ENCODE assay signal across 15 cellular contexts in the genomic region with DNA sequence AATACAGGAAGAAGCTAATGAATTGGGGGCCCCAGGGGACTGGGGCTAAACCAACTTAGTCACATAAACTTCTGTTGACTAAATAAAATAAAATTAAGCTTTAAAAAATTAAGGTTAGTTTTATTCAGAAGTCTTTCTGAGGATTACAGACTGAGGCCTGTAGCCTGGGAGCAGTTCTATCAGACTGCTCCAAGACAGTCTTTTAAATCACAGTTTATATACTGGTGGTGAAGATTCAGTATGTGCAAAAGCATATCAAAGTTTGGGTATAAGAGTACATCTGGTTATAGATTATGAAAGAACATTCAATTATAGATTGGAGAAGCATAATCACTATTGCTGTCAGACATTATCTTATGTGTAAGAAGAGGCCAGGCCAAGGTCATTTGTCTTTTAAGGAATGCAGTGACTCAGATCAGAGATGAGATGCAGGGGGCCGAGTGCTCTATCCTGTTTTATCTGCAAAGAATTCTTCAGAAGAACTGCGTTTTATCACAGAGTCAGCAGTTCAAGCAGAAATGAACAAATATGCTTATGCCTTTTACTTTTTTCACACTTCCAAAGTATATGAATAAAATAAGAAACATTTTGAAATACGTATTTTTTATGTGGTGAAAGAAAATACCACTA.
"Had no signal": no experiment of that assay in that cellular context is flagged by ENCODE, and none has a peak within 500 bp of the region (broad histone marks: within the 10 kb centered on the region; RNA-seq: fewer than 3 reads in every experiment).

No MANE protein-coding gene starts in this region.

- H3K36me3 ChIP-seq: neutrophil, tibial artery had no signal

- H3K4me1 Mint-ChIP-seq: activated CD4-positive, alpha-beta memory T cell treated with anti-CD3 and anti-CD28 coated beads, Interleukin-2, amount 10 ng/mL, durations not matched to agents 7 days and 5 days; naive B cell; stimulated activated naive B cell treated with anti-CD40 and anti-IgM and Interleukin-4, amounts not matched to agents 10 μg/mL and 1 μg/mL and 100 μg/mL, for 72 hours had no signal

- H3K27ac ChIP-seq: epithelial cell of prostate, neutrophil, tibial artery had no signal

- H3K27ac Mint-ChIP-seq: activated CD4-positive, alpha-beta memory T cell treated with anti-CD3 and anti-CD28 coated beads, Interleukin-2, amount 10 ng/mL, durations not matched to agents 7 days and 5 days; activated T-cell treated with anti-CD3 and anti-CD28 coated beads, Interleukin-2, amount 50 U/mL, for 24 hours; naive B cell; stimulated activated naive B cell treated with anti-CD40 and anti-IgM and Interleukin-4, amounts not matched to agents 10 μg/mL and 1 μg/mL and 100 μg/mL, for 72 hours had no signal

- H3K9me3 ChIP-seq: neutrophil had no signal

- H3K4me3 ChIP-seq: tibial artery had no signal

- H3K27me3 ChIP-seq: neutrophil, tibial artery had no signal

- ATAC-seq: stimulated activated naive B cell treated with anti-CD40 and anti-IgM and Interleukin-4, amounts not matched to agents 10 μg/mL and 1 μg/mL and 100 μg/mL, for 72 hours had no signal

- H3K4me1 ChIP-seq: tibial artery had no signal

- H3K27me3 Mint-ChIP-seq: activated CD4-positive, alpha-beta memory T cell treated with anti-CD3 and anti-CD28 coated beads, Interleukin-2, amount 10 ng/mL, durations not matched to agents 7 days and 5 days; activated T-cell treated with anti-CD3 and anti-CD28 coated beads, Interleukin-2, amount 50 U/mL, for 24 hours; naive B cell; stimulated activated naive B cell treated with anti-CD40 and anti-IgM and Interleukin-4, amounts not matched to agents 10 μg/mL and 1 μg/mL and 100 μg/mL, for 72 hours had no signal

- H3K9me3 Mint-ChIP-seq: activated CD4-positive, alpha-beta memory T cell treated with anti-CD3 and anti-CD28 coated beads, Interleukin-2, amount 10 ng/mL, durations not matched to agents 7 days and 5 days had no signal

- H3K4me3 Mint-ChIP-seq: activated CD4-positive, alpha-beta memory T cell treated with anti-CD3 and anti-CD28 coated beads, Interleukin-2, amount 10 ng/mL, durations not matched to agents 7 days and 5 days; activated T-cell treated with anti-CD3 and anti-CD28 coated beads, Interleukin-2, amount 50 U/mL, for 24 hours; naive B cell; stimulated activated naive B cell treated with anti-CD40 and anti-IgM and Interleukin-4, amounts not matched to agents 10 μg/mL and 1 μg/mL and 100 μg/mL, for 72 hours had no signal

- H3K36me3 Mint-ChIP-seq: naive B cell; stimulated activated naive B cell treated with anti-CD40 and anti-IgM and Interleukin-4, amounts not matched to agents 10 μg/mL and 1 μg/mL and 100 μg/mL, for 72 hours had no signal

- DNase-seq: activated CD4-positive, alpha-beta memory T cell treated with anti-CD3 and anti-CD28 coated beads, Interleukin-2, amount 10 ng/mL, durations not matched to agents 7 days and 5 days; activated CD4-positive, alpha-beta T cell treated with anti-CD3 and anti-CD28 coated beads for 4 hours; activated naive CD4-positive, alpha-beta T cell treated with anti-CD3 and anti-CD28 coated beads, Interleukin-2, amount 50 U/mL, for 16 hours; activated T-cell treated with anti-CD3 and anti-CD28 coated beads, Interleukin-2, amount 50 U/mL, for 24 hours; amniotic stem cell; midbrain; naive B cell; posterior cingulate gyrus; retina; stimulated activated CD4-positive, alpha-beta T cell treated with anti-CD3 and anti-CD28 coated beads, Interleukin-15, amount 100 ng/mL, for 24 hours; stimulated activated CD4-positive, alpha-beta T cell treated with anti-CD3 and anti-CD28 coated beads, Interleukin-4, amount 100 ng/mL, for 1 hour; stimulated activated naive B cell treated with anti-CD40 and anti-IgM and Interleukin-4, amounts not matched to agents 10 μg/mL and 1 μg/mL and 100 μg/mL, for 72 hours; tibial artery had no signal
